ENCODE assay signal across 21 cellular contexts in genomic region chr6:4345543-4345942, GRCh38.
A peak's percentile ranks its signal among the peaks of the same experiment; 100 is the strongest.
DNase-seq lines count a peak whose midpoint lies in the region; ATAC-seq, FAIRE-seq and TF ChIP-seq lines count a peak whose summit lies in the region.
"Had no signal": no experiment of that assay in that cellular context is flagged by ENCODE, and none has a peak within 500 bp of the region (broad histone marks: within the 10 kb centered on the region; RNA-seq: fewer than 3 reads in every experiment).

No MANE protein-coding gene starts in this region.

- H3K4me2 ChIP-seq in K562 (ENCODE audit: insufficient read depth, low read length) (peak overlapping the region; percentile 16; the same call in 1 of the 2 replicates), smooth muscle cell (no peak overlapping the region)
- H3K4me2 ChIP-seq: SK-N-SH had no signal

- no TSS peak for BruUV-seq in K562 (replicated peaks; lab: Mats Ljungman, UMichigan)

- H3K27ac ChIP-seq in K562 (ENCODE audit: extremely low read depth, low read depth, low read length) (no peak overlapping the region), smooth muscle cell (ENCODE audit: low read depth) (peak overlapping the region; percentile 6), breast epithelium (no peak overlapping the region)
- H3K27ac ChIP-seq: C4-2B had no signal

- H3K9me3 ChIP-seq in K562 (replicated peaks; ENCODE audit: control insufficient read depth, insufficient read depth, low read depth, low read length) (no peaks in the 10 kb centered on the region), smooth muscle cell (replicated peaks; ENCODE audit: low read depth) (no peaks in the 10 kb centered on the region), breast epithelium (no peaks in the 10 kb centered on the region)
- H3K9me3 ChIP-seq: SK-N-SH had no signal

- no peaks in the 10 kb centered on the region for H3K79me2 ChIP-seq in K562 (ENCODE audit: control insufficient read depth, insufficient read depth, low read length)
- H3K79me2 ChIP-seq in smooth muscle cell (ENCODE audit: low read depth) = no peaks in the 10 kb centered on the region

- CTCF ChIA-PET in K562 (lab: Yijun Ruan, JAX; ENCODE audit: low intra/inter-chr PET ratio) = no interaction called here

- H3K9ac ChIP-seq in K562 (ENCODE audit: insufficient read depth in 1 of 2, low read depth in 2 of 2, low read length in 2 of 2) (no peak overlapping the region), smooth muscle cell (ENCODE audit: low read depth) (no peak overlapping the region)
- H3K9ac ChIP-seq: SK-N-SH had no signal

- FAIRE-seq in K562 (lab: Jason Lieb, UNC) = no peak
- FAIRE-seq: GM12891 had no signal

- no peaks in the 10 kb centered on the region for H3F3A ChIP-seq in smooth muscle cell (ENCODE audit: low read depth)

- H3K27me3 ChIP-seq in K562 (ENCODE audit: control insufficient read depth in 2 of 2, insufficient read depth in 2 of 2, low read length in 2 of 2) = peaks cover 28 to 64% of the 10 kb centered on the region in 2 experiments; a peak in 4 of 5 replicates
- H3K27me3 ChIP-seq in smooth muscle cell (ENCODE audit: low read depth) = no peaks in the 10 kb centered on the region
- no peaks in the 10 kb centered on the region for H3K27me3 ChIP-seq in breast epithelium

- TF ChIP-seq POLR2A in K562 (conservative IDR thresholded peaks at IDR 0.05) (no peak), breast epithelium (IDR thresholded peaks at IDR 0.05) (no peak)

- H4K20me1 ChIP-seq in K562 (replicated peaks; ENCODE audit: control insufficient read depth, insufficient read depth, low read length) (no peaks in the 10 kb centered on the region), smooth muscle cell (ENCODE audit: low read depth) (no peaks in the 10 kb centered on the region)

- POLR2A ChIA-PET in K562 (lab: Yijun Ruan, JAX) = interaction anchor here (1.0 to 2.0 kb wide), 3 partner anchors 15 to 31 kb away, joined by 3 to 4 read pairs (median 4); no protein-coding TSS in a partner anchor

- 5% methylated on average over 3 of the region's 3 CpGs for WGBS in K562 (ENCODE audit: insufficient coverage, low coverage, missing lambda C conversion rate)
- WGBS in smooth muscle cell (ENCODE audit: low lambda C conversion rate) = 91% methylated on average over 3 of the region's 3 CpGs

- ATAC-seq in Right ventricle myocardium inferior = peak; percentile 62
- no peak for ATAC-seq in left cardiac atrium
- ATAC-seq in K562 = no peak
- no peak for ATAC-seq in HG02610 (IDR thresholded peaks at IDR 0.05; ENCODE audit: unreplicated experiment)
- ATAC-seq: Panc1, T-cell had no signal

- H2AFZ ChIP-seq in K562 (ENCODE audit: low read depth, low read length) (no peak overlapping the region), smooth muscle cell (ENCODE audit: low read depth) (no peak overlapping the region)

- no peaks in the 10 kb centered on the region for H3K9me1 ChIP-seq in K562 (ENCODE audit: control insufficient read depth, insufficient read depth, low read length)

- no peak overlapping the region for H3K4me3 ChIP-seq in K562
- H3K4me3 ChIP-seq in smooth muscle cell = no peak overlapping the region
- H3K4me3 ChIP-seq in breast epithelium = no peak overlapping the region

- H3K36me3 ChIP-seq in K562 (ENCODE audit: control insufficient read depth, insufficient read depth, low read length) (no peaks in the 10 kb centered on the region), smooth muscle cell (ENCODE audit: low read depth) (no peaks in the 10 kb centered on the region), breast epithelium (no peaks in the 10 kb centered on the region)

- in situ Hi-C loops in K562 (cut with MboI) = no loop called here

- intact Hi-C loops in Right ventricle myocardium inferior (cut with DNase I) (loop anchor here (5.0 kb wide), 1 partner anchor 117 kb away; no protein-coding TSS in a partner anchor), left cardiac atrium (cut with DNase I) (no loop called here), K562 (cut with micrococcal nuclease) (no loop called here), breast epithelium (cut with DNase I; ENCODE audit: low total_unique reads) (no loop called here)

- no peaks in the 10 kb centered on the region for H3K4me1 ChIP-seq in K562 (replicated peaks in 1 of 2; ENCODE audit: control insufficient read depth in 2 of 2, insufficient read depth in 2 of 2, low read length in 2 of 2)
- H3K4me1 ChIP-seq in smooth muscle cell (ENCODE audit: low read depth) = peaks cover 5% of the 10 kb centered on the region
- no peaks in the 10 kb centered on the region for H3K4me1 ChIP-seq in breast epithelium

- TF ChIP-seq CTCF in K562 (IDR thresholded peaks at IDR 0.05 in 2 of 3, conservative IDR thresholded peaks at IDR 0.05 in 1 of 3; ENCODE audit: insufficient read depth in 2 of 3, low read depth in 1 of 3, low read length in 3 of 3) (no peak), smooth muscle cell (IDR thresholded peaks at IDR 0.05; ENCODE audit: borderline replicate concordance, insufficient read depth, poor library complexity, severe bottlenecking) (no peak), breast epithelium (IDR thresholded peaks at IDR 0.05) (no peak)

- TF ChIP-seq RAD21 in K562 (CRISPR knock-in tag; conservative IDR thresholded peaks at IDR 0.05 in 1 of 2, IDR thresholded peaks at IDR 0.05 in 1 of 2) = 0 out of 4 replicates have a peak, but pooled peaks of 1 of the 2 experiments have one; percentile 6

- DNase-seq in Right ventricle myocardium inferior (ENCODE audit: missing footprints) = no peak
- no peak for DNase-seq in left cardiac atrium
- peak; percentile 60 for DNase-seq in M059J (ENCODE audit: low read depth)
- DNase-seq in K562 (ENCODE audit: extremely low read depth in 1 of 4, low spot score in 3 of 4) = peak in 1 of 4 experiments; percentile 14
- DNase-seq in smooth muscle cell (lab: John Stamatoyannopoulos, UW; ENCODE audit: unreplicated experiment) = no peak
- no peak for DNase-seq in breast epithelium (ENCODE audit: low spot score in 2 of 2)
- no peak for DNase-seq in RPMI8226
- DNase-seq: DMS 273 treated with DMSO at 0.1 percent for 48 hours, GF-D8, GOT3, NCI-H1417 treated with DMSO at 0.1 percent for 48 hours, NCI-H2107, NCI-H345, NCI-H526 treated with DMSO at 0.1 percent for 48 hours, SHP77, SK-N-SH, T-cell had no signal

- TF ChIP-seq EP300 in K562 (IDR thresholded peaks at IDR 0.05; ENCODE audit: low read length) = no peak

TF ChIP-seq in K562, 482 proteins besides CTCF, POLR2A, EP300 and RAD21:
- TF ChIP-seq NFIC (IDR thresholded peaks at IDR 0.05) (peak; percentile 68), ZNF695 (CRISPR knock-in tag; IDR thresholded peaks at IDR 0.05) (no peak), USF1 (CRISPR knock-in tag; IDR thresholded peaks at IDR 0.05) (no peak), GABPA (tag; conservative IDR thresholded peaks at IDR 0.05; ENCODE audit: low read depth) (peak; percentile 47), NR2C1 (IDR thresholded peaks at IDR 0.05) (no peak), NR2C1 (tag; IDR thresholded peaks at IDR 0.05) (peak; percentile 70), NR2C2 (CRISPR knock-in tag; IDR thresholded peaks at IDR 0.05) (no peak), NR2C2 (tag; IDR thresholded peaks at IDR 0.05) (peak; percentile 78; the same call in 1 of the 2 replicates)
TF ChIP-seq in K562: peak in this region for 4.
